Comparison of ENCODE assay signal across 1 cellular context in the genomic region with DNA sequence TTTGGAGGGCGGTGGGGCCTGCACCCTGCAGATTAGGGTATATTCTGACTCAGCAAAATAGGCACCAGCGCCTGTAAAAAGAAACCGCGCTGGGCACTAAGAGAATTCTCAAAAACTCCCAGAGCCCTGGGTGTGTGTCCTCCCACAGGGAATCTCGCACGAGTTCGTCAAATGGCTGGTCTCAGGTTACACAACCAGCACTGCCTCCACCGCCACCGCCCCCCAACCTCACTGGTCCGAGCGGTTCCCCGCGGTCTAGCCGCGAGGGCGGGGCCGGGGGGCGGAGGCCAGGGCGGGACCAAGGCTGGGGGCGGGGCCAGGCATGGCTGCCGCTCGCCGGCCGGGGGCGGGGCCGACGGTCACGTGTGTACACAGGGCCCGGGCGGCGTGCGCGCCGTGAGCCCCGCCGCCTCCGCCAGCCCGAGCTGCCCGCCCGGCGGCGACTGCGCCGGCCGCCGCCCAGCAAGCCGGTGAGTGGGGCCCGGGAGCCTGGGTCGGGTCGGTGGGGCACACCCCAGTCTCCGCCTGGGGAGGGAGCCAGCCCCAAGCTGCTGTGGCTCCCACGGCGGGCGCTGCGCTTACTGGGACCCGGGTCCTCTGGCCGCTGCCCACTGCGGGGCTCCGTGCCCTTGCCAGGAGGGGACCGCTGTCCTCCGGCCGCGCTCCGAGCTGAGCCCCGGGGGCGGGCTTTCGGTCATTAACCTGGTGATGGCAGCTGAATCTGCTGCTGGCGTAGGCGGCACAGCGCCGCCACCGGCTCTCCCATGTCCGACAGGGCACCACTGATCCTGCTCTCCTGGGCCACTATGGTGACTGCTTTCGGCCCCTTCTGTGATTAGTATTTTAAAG.
TF ChIP-seq lines count a peak whose summit lies in the region.

A gene with protein sequence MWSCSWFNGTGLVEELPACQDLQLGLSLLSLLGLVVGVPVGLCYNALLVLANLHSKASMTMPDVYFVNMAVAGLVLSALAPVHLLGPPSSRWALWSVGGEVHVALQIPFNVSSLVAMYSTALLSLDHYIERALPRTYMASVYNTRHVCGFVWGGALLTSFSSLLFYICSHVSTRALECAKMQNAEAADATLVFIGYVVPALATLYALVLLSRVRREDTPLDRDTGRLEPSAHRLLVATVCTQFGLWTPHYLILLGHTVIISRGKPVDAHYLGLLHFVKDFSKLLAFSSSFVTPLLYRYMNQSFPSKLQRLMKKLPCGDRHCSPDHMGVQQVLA (plus strand): TSS at position 358 of the 849 bp plus-strand sequence. CDS start 12,970 bp downstream, outside the sequence.

TF ChIP-seq in HepG2, 621 proteins besides CTCF, POLR2A, EP300 and RAD21 (continued from another document and continues in another):
- TF ChIP-seq, protein P1, sequence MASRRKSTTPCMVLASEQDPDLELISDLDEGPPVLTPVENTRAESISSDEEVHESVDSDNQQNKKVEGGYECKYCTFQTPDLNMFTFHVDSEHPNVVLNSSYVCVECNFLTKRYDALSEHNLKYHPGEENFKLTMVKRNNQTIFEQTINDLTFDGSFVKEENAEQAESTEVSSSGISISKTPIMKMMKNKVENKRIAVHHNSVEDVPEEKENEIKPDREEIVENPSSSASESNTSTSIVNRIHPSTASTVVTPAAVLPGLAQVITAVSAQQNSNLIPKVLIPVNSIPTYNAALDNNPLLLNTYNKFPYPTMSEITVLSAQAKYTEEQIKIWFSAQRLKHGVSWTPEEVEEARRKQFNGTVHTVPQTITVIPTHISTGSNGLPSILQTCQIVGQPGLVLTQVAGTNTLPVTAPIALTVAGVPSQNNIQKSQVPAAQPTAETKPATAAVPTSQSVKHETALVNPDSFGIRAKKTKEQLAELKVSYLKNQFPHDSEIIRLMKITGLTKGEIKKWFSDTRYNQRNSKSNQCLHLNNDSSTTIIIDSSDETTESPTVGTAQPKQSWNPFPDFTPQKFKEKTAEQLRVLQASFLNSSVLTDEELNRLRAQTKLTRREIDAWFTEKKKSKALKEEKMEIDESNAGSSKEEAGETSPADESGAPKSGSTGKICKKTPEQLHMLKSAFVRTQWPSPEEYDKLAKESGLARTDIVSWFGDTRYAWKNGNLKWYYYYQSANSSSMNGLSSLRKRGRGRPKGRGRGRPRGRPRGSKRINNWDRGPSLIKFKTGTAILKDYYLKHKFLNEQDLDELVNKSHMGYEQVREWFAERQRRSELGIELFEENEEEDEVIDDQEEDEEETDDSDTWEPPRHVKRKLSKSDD (CRISPR knock-in tag; IDR thresholded peaks at IDR 0.05; ENCODE audit: low read depth), result no peak
- TF ChIP-seq, protein P2, sequence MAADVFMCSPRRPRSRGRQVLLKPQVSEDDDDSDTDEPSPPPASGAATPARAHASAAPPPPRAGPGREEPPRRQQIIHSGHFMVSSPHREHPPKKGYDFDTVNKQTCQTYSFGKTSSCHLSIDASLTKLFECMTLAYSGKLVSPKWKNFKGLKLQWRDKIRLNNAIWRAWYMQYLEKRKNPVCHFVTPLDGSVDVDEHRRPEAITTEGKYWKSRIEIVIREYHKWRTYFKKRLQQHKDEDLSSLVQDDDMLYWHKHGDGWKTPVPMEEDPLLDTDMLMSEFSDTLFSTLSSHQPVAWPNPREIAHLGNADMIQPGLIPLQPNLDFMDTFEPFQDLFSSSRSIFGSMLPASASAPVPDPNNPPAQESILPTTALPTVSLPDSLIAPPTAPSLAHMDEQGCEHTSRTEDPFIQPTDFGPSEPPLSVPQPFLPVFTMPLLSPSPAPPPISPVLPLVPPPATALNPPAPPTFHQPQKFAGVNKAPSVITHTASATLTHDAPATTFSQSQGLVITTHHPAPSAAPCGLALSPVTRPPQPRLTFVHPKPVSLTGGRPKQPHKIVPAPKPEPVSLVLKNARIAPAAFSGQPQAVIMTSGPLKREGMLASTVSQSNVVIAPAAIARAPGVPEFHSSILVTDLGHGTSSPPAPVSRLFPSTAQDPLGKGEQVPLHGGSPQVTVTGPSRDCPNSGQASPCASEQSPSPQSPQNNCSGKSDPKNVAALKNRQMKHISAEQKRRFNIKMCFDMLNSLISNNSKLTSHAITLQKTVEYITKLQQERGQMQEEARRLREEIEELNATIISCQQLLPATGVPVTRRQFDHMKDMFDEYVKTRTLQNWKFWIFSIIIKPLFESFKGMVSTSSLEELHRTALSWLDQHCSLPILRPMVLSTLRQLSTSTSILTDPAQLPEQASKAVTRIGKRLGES (CRISPR knock-in tag; IDR thresholded peaks at IDR 0.05; ENCODE audit: borderline replicate concordance), result no peak
- no peak for TF ChIP-seq NFIB (CRISPR knock-in tag; IDR thresholded peaks at IDR 0.05; ENCODE audit: borderline replicate concordance)
- TF ChIP-seq SRSF1 (optimal IDR thresholded peaks at IDR 0.05; ENCODE audit: low read depth, low read length), result no peak
- TF ChIP-seq ATAD3A (CRISPR knock-in tag; IDR thresholded peaks at IDR 0.05), result no peak
- 0 out of 2 replicates have a peak, but pooled peaks have one; percentile 41 for TF ChIP-seq ZNF430 (CRISPR knock-in tag; IDR thresholded peaks at IDR 0.05)
- TF ChIP-seq, protein P3, sequence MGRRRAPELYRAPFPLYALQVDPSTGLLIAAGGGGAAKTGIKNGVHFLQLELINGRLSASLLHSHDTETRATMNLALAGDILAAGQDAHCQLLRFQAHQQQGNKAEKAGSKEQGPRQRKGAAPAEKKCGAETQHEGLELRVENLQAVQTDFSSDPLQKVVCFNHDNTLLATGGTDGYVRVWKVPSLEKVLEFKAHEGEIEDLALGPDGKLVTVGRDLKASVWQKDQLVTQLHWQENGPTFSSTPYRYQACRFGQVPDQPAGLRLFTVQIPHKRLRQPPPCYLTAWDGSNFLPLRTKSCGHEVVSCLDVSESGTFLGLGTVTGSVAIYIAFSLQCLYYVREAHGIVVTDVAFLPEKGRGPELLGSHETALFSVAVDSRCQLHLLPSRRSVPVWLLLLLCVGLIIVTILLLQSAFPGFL (CRISPR knock-in tag; IDR thresholded peaks at IDR 0.05), result no peak
- no peak for TF ChIP-seq ZMYM2 (CRISPR knock-in tag; IDR thresholded peaks at IDR 0.05)
- no peak for TF ChIP-seq ZNF431 (CRISPR knock-in tag; IDR thresholded peaks at IDR 0.05; ENCODE audit: borderline replicate concordance, low read depth)
- TF ChIP-seq, protein P4, sequence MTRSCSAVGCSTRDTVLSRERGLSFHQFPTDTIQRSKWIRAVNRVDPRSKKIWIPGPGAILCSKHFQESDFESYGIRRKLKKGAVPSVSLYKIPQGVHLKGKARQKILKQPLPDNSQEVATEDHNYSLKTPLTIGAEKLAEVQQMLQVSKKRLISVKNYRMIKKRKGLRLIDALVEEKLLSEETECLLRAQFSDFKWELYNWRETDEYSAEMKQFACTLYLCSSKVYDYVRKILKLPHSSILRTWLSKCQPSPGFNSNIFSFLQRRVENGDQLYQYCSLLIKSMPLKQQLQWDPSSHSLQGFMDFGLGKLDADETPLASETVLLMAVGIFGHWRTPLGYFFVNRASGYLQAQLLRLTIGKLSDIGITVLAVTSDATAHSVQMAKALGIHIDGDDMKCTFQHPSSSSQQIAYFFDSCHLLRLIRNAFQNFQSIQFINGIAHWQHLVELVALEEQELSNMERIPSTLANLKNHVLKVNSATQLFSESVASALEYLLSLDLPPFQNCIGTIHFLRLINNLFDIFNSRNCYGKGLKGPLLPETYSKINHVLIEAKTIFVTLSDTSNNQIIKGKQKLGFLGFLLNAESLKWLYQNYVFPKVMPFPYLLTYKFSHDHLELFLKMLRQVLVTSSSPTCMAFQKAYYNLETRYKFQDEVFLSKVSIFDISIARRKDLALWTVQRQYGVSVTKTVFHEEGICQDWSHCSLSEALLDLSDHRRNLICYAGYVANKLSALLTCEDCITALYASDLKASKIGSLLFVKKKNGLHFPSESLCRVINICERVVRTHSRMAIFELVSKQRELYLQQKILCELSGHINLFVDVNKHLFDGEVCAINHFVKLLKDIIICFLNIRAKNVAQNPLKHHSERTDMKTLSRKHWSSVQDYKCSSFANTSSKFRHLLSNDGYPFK (CRISPR knock-in tag; IDR thresholded peaks at IDR 0.05; ENCODE audit: borderline replicate concordance), result no peak
- no peak for TF ChIP-seq ZNF33B (CRISPR knock-in tag; IDR thresholded peaks at IDR 0.05)
- TF ChIP-seq SMC3 (IDR thresholded peaks at IDR 0.05; ENCODE audit: low read length), result no peak
- TF ChIP-seq ZSCAN21 (CRISPR knock-in tag; IDR thresholded peaks at IDR 0.05; ENCODE audit: borderline replicate concordance), result peak; percentile 50
- TF ChIP-seq, protein P5, sequence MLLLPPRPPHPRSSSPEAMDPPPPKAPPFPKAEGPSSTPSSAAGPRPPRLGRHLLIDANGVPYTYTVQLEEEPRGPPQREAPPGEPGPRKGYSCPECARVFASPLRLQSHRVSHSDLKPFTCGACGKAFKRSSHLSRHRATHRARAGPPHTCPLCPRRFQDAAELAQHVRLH (CRISPR knock-in tag; IDR thresholded peaks at IDR 0.05; ENCODE audit: borderline replicate concordance, low read depth), result no peak
- TF ChIP-seq, protein P6, sequence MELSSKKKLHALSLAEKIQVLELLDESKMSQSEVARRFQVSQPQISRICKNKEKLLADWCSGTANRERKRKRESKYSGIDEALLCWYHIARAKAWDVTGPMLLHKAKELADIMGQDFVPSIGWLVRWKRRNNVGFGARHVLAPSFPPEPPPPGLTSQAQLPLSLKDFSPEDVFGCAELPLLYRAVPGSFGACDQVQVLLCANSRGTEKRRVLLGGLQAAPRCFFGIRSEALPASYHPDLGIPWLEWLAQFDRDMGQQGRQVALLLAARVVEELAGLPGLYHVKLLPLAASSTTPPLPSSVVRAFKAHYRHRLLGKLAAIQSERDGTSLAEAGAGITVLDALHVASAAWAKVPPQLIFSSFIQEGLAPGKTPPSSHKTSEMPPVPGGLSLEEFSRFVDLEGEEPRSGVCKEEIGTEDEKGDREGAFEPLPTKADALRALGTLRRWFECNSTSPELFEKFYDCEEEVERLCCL (CRISPR knock-in tag; IDR thresholded peaks at IDR 0.05; ENCODE audit: borderline replicate concordance), result no peak
- TF ChIP-seq, protein P7, sequence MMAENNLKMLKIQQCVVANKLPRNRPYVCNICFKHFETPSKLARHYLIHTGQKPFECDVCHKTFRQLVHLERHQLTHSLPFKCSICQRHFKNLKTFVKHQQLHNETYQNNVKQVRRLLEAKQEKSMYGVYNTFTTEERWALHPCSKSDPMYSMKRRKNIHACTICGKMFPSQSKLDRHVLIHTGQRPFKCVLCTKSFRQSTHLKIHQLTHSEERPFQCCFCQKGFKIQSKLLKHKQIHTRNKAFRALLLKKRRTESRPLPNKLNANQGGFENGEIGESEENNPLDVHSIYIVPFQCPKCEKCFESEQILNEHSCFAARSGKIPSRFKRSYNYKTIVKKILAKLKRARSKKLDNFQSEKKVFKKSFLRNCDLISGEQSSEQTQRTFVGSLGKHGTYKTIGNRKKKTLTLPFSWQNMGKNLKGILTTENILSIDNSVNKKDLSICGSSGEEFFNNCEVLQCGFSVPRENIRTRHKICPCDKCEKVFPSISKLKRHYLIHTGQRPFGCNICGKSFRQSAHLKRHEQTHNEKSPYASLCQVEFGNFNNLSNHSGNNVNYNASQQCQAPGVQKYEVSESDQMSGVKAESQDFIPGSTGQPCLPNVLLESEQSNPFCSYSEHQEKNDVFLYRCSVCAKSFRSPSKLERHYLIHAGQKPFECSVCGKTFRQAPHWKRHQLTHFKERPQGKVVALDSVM (CRISPR knock-in tag; IDR thresholded peaks at IDR 0.05), result no peak
- TF ChIP-seq ZNF260 (CRISPR knock-in tag; IDR thresholded peaks at IDR 0.05; ENCODE audit: borderline replicate concordance, low read depth), result no peak
- TF ChIP-seq MAZ (IDR thresholded peaks at IDR 0.05; ENCODE audit: borderline replicate concordance, low read depth, low read length), result peak; percentile 79
- peak; percentile 56; the same call in 1 of the 2 replicates for TF ChIP-seq MAZ (CRISPR knock-in tag; IDR thresholded peaks at IDR 0.05; ENCODE audit: low read depth)
- no peak for TF ChIP-seq ZFP36 (IDR thresholded peaks at IDR 0.05; ENCODE audit: borderline replicate concordance, low read depth, low read length, partially characterized antibody)
- TF ChIP-seq MZF1 (CRISPR knock-in tag; IDR thresholded peaks at IDR 0.05; ENCODE audit: borderline replicate concordance), result no peak
- TF ChIP-seq HOXD1 (CRISPR knock-in tag; IDR thresholded peaks at IDR 0.05), result no peak
- peak; percentile 71; the same call in 1 of the 2 replicates for TF ChIP-seq KAT8 (CRISPR knock-in tag; IDR thresholded peaks at IDR 0.05)
- TF ChIP-seq NONO (IDR thresholded peaks at IDR 0.05), result no peak
- peak; percentile 84 for TF ChIP-seq NONO (CRISPR knock-in tag; conservative IDR thresholded peaks at IDR 0.05)
- no peak for TF ChIP-seq CCAR2 (optimal IDR thresholded peaks at IDR 0.05; ENCODE audit: low read depth, low read length)
- TF ChIP-seq ZNF24 (IDR thresholded peaks at IDR 0.05), result no peak
- no peak for TF ChIP-seq TARDBP (CRISPR knock-in tag; IDR thresholded peaks at IDR 0.05)
- TF ChIP-seq, protein P8, sequence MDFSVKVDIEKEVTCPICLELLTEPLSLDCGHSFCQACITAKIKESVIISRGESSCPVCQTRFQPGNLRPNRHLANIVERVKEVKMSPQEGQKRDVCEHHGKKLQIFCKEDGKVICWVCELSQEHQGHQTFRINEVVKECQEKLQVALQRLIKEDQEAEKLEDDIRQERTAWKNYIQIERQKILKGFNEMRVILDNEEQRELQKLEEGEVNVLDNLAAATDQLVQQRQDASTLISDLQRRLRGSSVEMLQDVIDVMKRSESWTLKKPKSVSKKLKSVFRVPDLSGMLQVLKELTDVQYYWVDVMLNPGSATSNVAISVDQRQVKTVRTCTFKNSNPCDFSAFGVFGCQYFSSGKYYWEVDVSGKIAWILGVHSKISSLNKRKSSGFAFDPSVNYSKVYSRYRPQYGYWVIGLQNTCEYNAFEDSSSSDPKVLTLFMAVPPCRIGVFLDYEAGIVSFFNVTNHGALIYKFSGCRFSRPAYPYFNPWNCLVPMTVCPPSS (IDR thresholded peaks at IDR 0.05), result no peak
- TF ChIP-seq AHR (CRISPR knock-in tag; IDR thresholded peaks at IDR 0.05), result no peak
- no peak for TF ChIP-seq PHB2 (IDR thresholded peaks at IDR 0.05; ENCODE audit: partially characterized antibody)
- no peak for TF ChIP-seq SRSF4 (IDR thresholded peaks at IDR 0.05; ENCODE audit: low read depth, low read length, poor library complexity, severe bottlenecking)
- TF ChIP-seq, protein P9, sequence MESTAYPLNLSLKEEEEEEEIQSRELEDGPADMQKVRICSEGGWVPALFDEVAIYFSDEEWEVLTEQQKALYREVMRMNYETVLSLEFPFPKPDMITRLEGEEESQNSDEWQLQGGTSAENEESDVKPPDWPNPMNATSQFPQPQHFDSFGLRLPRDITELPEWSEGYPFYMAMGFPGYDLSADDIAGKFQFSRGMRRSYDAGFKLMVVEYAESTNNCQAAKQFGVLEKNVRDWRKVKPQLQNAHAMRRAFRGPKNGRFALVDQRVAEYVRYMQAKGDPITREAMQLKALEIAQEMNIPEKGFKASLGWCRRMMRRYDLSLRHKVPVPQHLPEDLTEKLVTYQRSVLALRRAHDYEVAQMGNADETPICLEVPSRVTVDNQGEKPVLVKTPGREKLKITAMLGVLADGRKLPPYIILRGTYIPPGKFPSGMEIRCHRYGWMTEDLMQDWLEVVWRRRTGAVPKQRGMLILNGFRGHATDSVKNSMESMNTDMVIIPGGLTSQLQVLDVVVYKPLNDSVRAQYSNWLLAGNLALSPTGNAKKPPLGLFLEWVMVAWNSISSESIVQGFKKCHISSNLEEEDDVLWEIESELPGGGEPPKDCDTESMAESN (CRISPR knock-in tag; conservative IDR thresholded peaks at IDR 0.05), result no peak; the same call in 1 of the 2 replicates
- TF ChIP-seq MYNN (CRISPR knock-in tag; IDR thresholded peaks at IDR 0.05; ENCODE audit: low read depth), result no peak
